In the genomic region with DNA sequence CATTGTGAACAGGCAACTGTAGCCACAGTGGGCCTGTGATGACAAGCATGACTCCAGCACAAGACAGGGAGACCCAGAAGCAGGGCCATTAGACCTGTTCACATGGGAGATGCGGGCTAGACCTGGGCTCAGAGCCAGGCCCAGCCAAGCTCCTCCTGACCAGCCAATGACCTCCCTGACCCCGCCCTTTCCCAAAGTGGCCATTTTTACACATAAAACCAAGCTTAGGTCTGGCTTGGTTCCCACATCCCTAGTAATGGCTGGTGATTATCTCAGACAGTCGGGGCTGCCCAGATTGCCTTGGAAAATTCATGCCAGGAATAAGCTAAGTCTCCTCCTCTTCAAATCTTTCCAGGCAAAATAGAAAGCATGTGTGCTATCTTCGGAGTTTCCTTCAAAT, we compare ENCODE assay signal across 21 cellular contexts.
DNase-seq lines count a peak whose midpoint lies in the region; ATAC-seq, FAIRE-seq and TF ChIP-seq lines count a peak whose summit lies in the region.
"Had no signal": no experiment of that assay in that cellular context is flagged by ENCODE, and none has a peak within 500 bp of the region (broad histone marks: within the 10 kb centered on the region; RNA-seq: fewer than 3 reads in every experiment).

No MANE protein-coding gene starts in this region.

- DNase-seq in A172 (ENCODE audit: low spot score) (peak; percentile 75), LHCN-M2 (ENCODE audit: low read depth) (peak; percentile 61), K562 (ENCODE audit: extremely low read depth in 1 of 4, low spot score in 3 of 4) (peak in 2 of 4 experiments; percentile 8 to 13), kidney tubule cell (ENCODE audit: low spot score) (peak; percentile 19), activated gamma-delta T cell treated with Interleukin-2 at 50 U/mL for 16 hours (no peak), activated T-cell treated with anti-CD3 and anti-CD28 coated beads for 4 hours (no peak), MCF 10A (ENCODE audit: unreplicated experiment) (no peak), KBM-7 (no peak)
- DNase-seq: ACHN; Calu3; H7; hypothalamus; NCI-H146; NCI-H524 treated with DMSO at 0.1 percent for 48 hours; right lobe of liver; stimulated activated CD4-positive, alpha-beta T cell treated with anti-CD3 and anti-CD28 coated beads, Interleukin-4, amount 100 ng/mL, for 24 hours; upper lobe of right lung had no signal

- TF ChIP-seq CTCF in K562 (IDR thresholded peaks at IDR 0.05 in 2 of 3, conservative IDR thresholded peaks at IDR 0.05 in 1 of 3; ENCODE audit: insufficient read depth in 2 of 3, low read depth in 1 of 3, low read length in 3 of 3): no peak
- TF ChIP-seq CTCF in MCF 10A (IDR thresholded peaks at IDR 0.05; ENCODE audit: unreplicated experiment): no peak

- peak; percentile 44; the same call in 1 of the 3 replicates for ATAC-seq in K562
- ATAC-seq: upper lobe of right lung had no signal

- H3K27me3 Mint-ChIP-seq in MCF 10A (ENCODE audit: insufficient read depth, unreplicated experiment): no peaks in the 10 kb centered on the region

- no peaks in the 10 kb centered on the region for H3K79me2 ChIP-seq in K562 (ENCODE audit: control insufficient read depth, insufficient read depth, low read length)

- no peaks in the 10 kb centered on the region for H3K36me3 ChIP-seq in K562 (ENCODE audit: control insufficient read depth, insufficient read depth, low read length)
- H3K36me3 ChIP-seq: right lobe of liver, upper lobe of right lung had no signal

- TF ChIP-seq RAD21 in K562 (CRISPR knock-in tag; conservative IDR thresholded peaks at IDR 0.05 in 1 of 2, IDR thresholded peaks at IDR 0.05 in 1 of 2): no peak

- H3K27me3 ChIP-seq in K562 (ENCODE audit: control insufficient read depth in 2 of 2, insufficient read depth in 2 of 2, low read length in 2 of 2): no peaks in the 10 kb centered on the region
- H3K27me3 ChIP-seq: right lobe of liver, upper lobe of right lung had no signal

- no peak overlapping the region for H3K4me2 ChIP-seq in K562 (ENCODE audit: insufficient read depth, low read length)

- 4% methylated on average over 3 of the region's 4 CpGs for WGBS in K562 (ENCODE audit: insufficient coverage, low coverage, missing lambda C conversion rate)

- no peak overlapping the region for H2AFZ ChIP-seq in K562 (ENCODE audit: low read depth, low read length)

- TF ChIP-seq EP300 in K562 (IDR thresholded peaks at IDR 0.05; ENCODE audit: low read length): no peak

- no peaks in the 10 kb centered on the region for H3K4me1 Mint-ChIP-seq in MCF 10A (ENCODE audit: insufficient read depth, unreplicated experiment)

- no peaks in the 10 kb centered on the region for H3K9me3 ChIP-seq in K562 (replicated peaks; ENCODE audit: control insufficient read depth, insufficient read depth, low read depth, low read length)
- H3K9me3 ChIP-seq: right lobe of liver, upper lobe of right lung had no signal

- no TSS peak for BruUV-seq in K562 (replicated peaks; lab: Mats Ljungman, UMichigan)
- no TSS peak for BruUV-seq in MCF 10A (replicated peaks; lab: Mats Ljungman, UMichigan)

- no peak overlapping the region for H3K27ac ChIP-seq in K562 (ENCODE audit: extremely low read depth, low read depth, low read length)
- H3K27ac ChIP-seq: right lobe of liver, RWPE1, upper lobe of right lung had no signal

- in situ Hi-C loops in K562 (cut with MboI) (no loop called here), KBM-7 (cut with MboI; ENCODE audit: low pct_unique_long_range_greater_than_20kb, low sequenced_read_pairs) (no loop called here)

- no peaks in the 10 kb centered on the region for H3K36me3 Mint-ChIP-seq in MCF 10A (ENCODE audit: insufficient read depth, unreplicated experiment)

- H3K27ac Mint-ChIP-seq in MCF 10A (ENCODE audit: low read depth, unreplicated experiment): no peak overlapping the region
- H3K27ac Mint-ChIP-seq: T-helper 2 cell treated with Interferon-gamma antibody and Interleukin-4, amounts not matched to agents 5 μg/mL and 100 μg/mL, for 36 hours had no signal

- H3K4me1 ChIP-seq in K562 (replicated peaks in 1 of 2; ENCODE audit: control insufficient read depth in 2 of 2, insufficient read depth in 2 of 2, low read length in 2 of 2): no peaks in the 10 kb centered on the region
- H3K4me1 ChIP-seq: right lobe of liver had no signal

- no peak overlapping the region for H3K9ac ChIP-seq in K562 (ENCODE audit: insufficient read depth in 1 of 2, low read depth in 2 of 2, low read length in 2 of 2)

- H3K9me3 Mint-ChIP-seq in MCF 10A (ENCODE audit: unreplicated experiment): no peaks in the 10 kb centered on the region
- H3K9me3 Mint-ChIP-seq: nephron; T-helper 2 cell treated with Interferon-gamma antibody and Interleukin-4, amounts not matched to agents 5 μg/mL and 100 μg/mL, for 36 hours had no signal

- no peaks in the 10 kb centered on the region for H4K20me1 ChIP-seq in K562 (replicated peaks; ENCODE audit: control insufficient read depth, insufficient read depth, low read length)

- TF ChIP-seq POLR2A in K562 (conservative IDR thresholded peaks at IDR 0.05): no peak

- H3K4me3 Mint-ChIP-seq in MCF 10A (ENCODE audit: unreplicated experiment): no peak overlapping the region
- H3K4me3 Mint-ChIP-seq: nephron; T-helper 2 cell treated with Interferon-gamma antibody and Interleukin-4, amounts not matched to agents 5 μg/mL and 100 μg/mL, for 36 hours had no signal

- intact Hi-C loops in K562 (cut with micrococcal nuclease): no loop called here
- intact Hi-C loops in MCF 10A (cut with micrococcal nuclease): no loop called here

- no peak overlapping the region for H3K4me3 ChIP-seq in K562
- H3K4me3 ChIP-seq: right lobe of liver, upper lobe of right lung had no signal

- CTCF ChIA-PET in K562 (lab: Yijun Ruan, JAX; ENCODE audit: low intra/inter-chr PET ratio) (no interaction called here), MCF 10A (lab: Yijun Ruan, JAX) (no interaction called here)

- POLR2A ChIA-PET in K562 (lab: Yijun Ruan, JAX) (no interaction called here), MCF 10A (lab: Yijun Ruan, JAX) (no interaction called here)

- H3K9me1 ChIP-seq in K562 (ENCODE audit: control insufficient read depth, insufficient read depth, low read length): no peaks in the 10 kb centered on the region

- no peak for FAIRE-seq in K562 (lab: Jason Lieb, UNC)
- FAIRE-seq: colon had no signal

TF ChIP-seq in K562, 482 proteins besides CTCF, POLR2A, EP300 and RAD21:
- no peak for TF ChIP-seq ZNF561 (CRISPR knock-in tag; conservative IDR thresholded peaks at IDR 0.05)
- TF ChIP-seq, protein P1, sequence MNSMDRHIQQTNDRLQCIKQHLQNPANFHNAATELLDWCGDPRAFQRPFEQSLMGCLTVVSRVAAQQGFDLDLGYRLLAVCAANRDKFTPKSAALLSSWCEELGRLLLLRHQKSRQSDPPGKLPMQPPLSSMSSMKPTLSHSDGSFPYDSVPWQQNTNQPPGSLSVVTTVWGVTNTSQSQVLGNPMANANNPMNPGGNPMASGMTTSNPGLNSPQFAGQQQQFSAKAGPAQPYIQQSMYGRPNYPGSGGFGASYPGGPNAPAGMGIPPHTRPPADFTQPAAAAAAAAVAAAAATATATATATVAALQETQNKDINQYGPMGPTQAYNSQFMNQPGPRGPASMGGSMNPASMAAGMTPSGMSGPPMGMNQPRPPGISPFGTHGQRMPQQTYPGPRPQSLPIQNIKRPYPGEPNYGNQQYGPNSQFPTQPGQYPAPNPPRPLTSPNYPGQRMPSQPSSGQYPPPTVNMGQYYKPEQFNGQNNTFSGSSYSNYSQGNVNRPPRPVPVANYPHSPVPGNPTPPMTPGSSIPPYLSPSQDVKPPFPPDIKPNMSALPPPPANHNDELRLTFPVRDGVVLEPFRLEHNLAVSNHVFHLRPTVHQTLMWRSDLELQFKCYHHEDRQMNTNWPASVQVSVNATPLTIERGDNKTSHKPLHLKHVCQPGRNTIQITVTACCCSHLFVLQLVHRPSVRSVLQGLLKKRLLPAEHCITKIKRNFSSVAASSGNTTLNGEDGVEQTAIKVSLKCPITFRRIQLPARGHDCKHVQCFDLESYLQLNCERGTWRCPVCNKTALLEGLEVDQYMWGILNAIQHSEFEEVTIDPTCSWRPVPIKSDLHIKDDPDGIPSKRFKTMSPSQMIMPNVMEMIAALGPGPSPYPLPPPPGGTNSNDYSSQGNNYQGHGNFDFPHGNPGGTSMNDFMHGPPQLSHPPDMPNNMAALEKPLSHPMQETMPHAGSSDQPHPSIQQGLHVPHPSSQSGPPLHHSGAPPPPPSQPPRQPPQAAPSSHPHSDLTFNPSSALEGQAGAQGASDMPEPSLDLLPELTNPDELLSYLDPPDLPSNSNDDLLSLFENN (IDR thresholded peaks at IDR 0.05; ENCODE audit: low read depth in 2 of 2, low read length in 2 of 2): no peak
- TF ChIP-seq ZNF699 (CRISPR knock-in tag; IDR thresholded peaks at IDR 0.05; ENCODE audit: insufficient replicate concordance): no peak
- TF ChIP-seq FOXJ2 (tag; IDR thresholded peaks at IDR 0.05): no peak
- no peak for TF ChIP-seq NR1H2 (CRISPR knock-in tag; IDR thresholded peaks at IDR 0.05)
- no peak for TF ChIP-seq ZNF512 (tag; IDR thresholded peaks at IDR 0.05)
- no peak for TF ChIP-seq HLTF (IDR thresholded peaks at IDR 0.05)
- TF ChIP-seq E2F1 (CRISPR knock-in tag; IDR thresholded peaks at IDR 0.05): no peak

Comparison
In these comparisons a context has a peak if more than half of its experiments do, and no peak if none do; other contexts are left out.
1. DNase-seq: peak in A172 (single experiment), LHCN-M2 (single experiment) and kidney tubule cell (single experiment); none in activated gamma-delta T cell treated with Interleukin-2 at 50 U/mL for 16 hours (single experiment), activated T-cell treated with anti-CD3 and anti-CD28 coated beads for 4 hours (single experiment), MCF 10A (single experiment) and KBM-7 (single experiment).